ENCODE assay signal across 8 cellular contexts in the genomic region with DNA sequence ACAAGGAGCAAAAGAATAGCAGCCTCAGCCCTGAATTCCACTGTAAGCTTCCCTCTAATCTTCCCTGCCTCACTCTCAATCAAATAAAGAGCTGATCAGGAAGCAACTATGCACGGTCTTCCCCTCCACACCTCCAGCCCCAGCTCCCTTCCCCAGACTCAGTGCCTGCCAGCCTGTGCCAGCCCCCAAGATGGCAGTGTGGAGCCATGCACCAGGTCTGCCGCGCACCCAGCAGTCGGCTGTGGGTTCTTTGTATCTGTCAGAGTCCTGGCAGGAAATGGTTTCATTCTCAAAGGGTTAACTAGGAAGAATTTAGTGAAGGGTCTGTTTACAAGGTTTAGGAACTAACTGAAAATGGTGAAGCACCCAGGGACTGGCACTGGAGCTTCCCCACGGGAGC.
DNase-seq lines count a peak whose midpoint lies in the region; TF ChIP-seq lines count a peak whose summit lies in the region.
"Not testable (repeated sequence)": the region's sequence is repeated elsewhere in the genome, so short reads cannot be mapped to it uniquely, and the experiment has no call there.

No MANE protein-coding gene starts in this region.

- not testable (repeated sequence) for H3K4me1 Mint-ChIP-seq in type B pancreatic cell (ENCODE audit: unreplicated experiment)

- TF ChIP-seq CTCF in GM10266 (IDR thresholded peaks at IDR 0.05; ENCODE audit: control insufficient read depth, insufficient read depth, low read depth, missing control alignments) (peak; percentile 52), type B pancreatic cell (conservative IDR thresholded peaks at IDR 0.05) (peak; percentile 69)

- H3K9me3 Mint-ChIP-seq in type B pancreatic cell: not testable (repeated sequence)

- not testable (repeated sequence) for H3K27me3 Mint-ChIP-seq in type B pancreatic cell

- in situ Hi-C loops in SK-MEL-5 (cut with HindIII; ENCODE audit: low pct_unique_long_range_greater_than_20kb, low sequenced_read_pairs): not testable (repeated sequence)

- H3K4me3 Mint-ChIP-seq in type B pancreatic cell: not testable (repeated sequence)

- H3K27ac Mint-ChIP-seq in type B pancreatic cell: peak overlapping the region; percentile 61

- not testable (repeated sequence) for H3K36me3 Mint-ChIP-seq in type B pancreatic cell

- not testable (repeated sequence) for DNase-seq in GM10266 (ENCODE audit: extremely low spot score); type B pancreatic cell (ENCODE audit: extremely low spot score, unreplicated experiment)
- DNase-seq in NCI-H1417 (lab: John Stamatoyannopoulos, UW) (peak; percentile 1 to 61 (median 34)), SK-MEL-5 (ENCODE audit: low read depth, low spot score) (peak; percentile 69), activated T-cell treated with anti-CD3 and anti-CD28 coated beads for 4 hours (peak; percentile 1), dermis blood vessel endothelial cell (peak; percentile 57), islet precursor cell (peak; percentile 87), retina (peak; percentile 20)
